ENCODE assay signal across 8 cellular contexts in the genomic region with DNA sequence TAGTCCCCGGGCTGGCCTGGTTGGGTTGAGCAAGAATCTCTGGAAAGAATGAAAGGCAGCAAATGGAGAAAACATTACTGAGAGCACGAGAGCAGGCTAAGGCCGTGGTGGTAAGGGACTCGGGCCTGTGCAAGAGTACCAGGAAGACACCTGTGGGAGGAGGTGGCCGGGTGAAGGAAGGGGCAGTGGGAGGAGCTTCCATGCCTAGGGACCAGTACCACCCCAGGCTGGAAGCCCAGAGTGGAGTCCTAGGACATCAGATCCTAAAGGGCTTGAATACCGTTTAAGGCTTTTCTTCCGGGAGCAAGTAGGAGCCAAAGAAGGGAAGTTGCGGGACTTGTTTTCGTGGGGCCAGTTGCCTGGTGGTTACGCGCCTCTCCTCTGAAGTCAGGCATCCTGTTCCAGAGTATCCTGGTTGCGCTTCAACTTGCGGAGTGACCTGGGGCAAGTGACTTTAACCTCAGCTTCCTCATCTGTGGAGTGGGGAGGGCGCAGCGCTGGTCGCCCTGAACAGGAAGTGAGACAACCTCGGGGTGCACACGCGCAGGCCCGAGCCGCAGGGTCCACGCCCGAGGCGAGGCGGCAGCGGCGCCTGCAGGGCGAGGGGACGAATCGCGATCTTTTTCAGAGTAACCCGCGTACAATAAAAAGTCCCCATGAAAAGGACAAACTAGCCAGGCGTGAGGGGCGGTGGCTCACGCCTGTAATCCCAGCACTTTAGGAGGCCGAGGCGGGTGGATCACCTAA. TPM values are rescaled to one million over a fixed set of nuclear protein-coding genes. Genes with fewer than 3 reads are reported as not detected.
DNase-seq lines count a peak whose midpoint lies in the region; ATAC-seq, FAIRE-seq and TF ChIP-seq lines count a peak whose summit lies in the region.

No MANE protein-coding gene starts in this region.

- TF ChIP-seq POLR2A in endothelial cell of umbilical vein (IDR thresholded peaks at IDR 0.05; ENCODE audit: low read depth, low read length), result no peak

- peaks cover 0 to 8% of the 10 kb centered on the region in 2 experiments for H3K36me3 ChIP-seq in endothelial cell of umbilical vein (ENCODE audit: control insufficient read depth in 2 of 2, extremely low read depth in 1 of 2, insufficient read depth in 2 of 2, low read length in 2 of 2)

- intact Hi-C loops in endothelial cell of umbilical vein (cut with micrococcal nuclease), result loop anchor here (1.0 to 5.0 kb wide), 6 partner anchors 37 to 326 kb away; partner anchors contain the start of gene RTEL1

- H2AFZ ChIP-seq in endothelial cell of umbilical vein (ENCODE audit: low read depth, low read length), result peak overlapping the region; percentile 8

- peak; percentile 67 to 76 for TF ChIP-seq CTCF in endothelial cell of umbilical vein (IDR thresholded peaks at IDR 0.05; ENCODE audit: extremely low read depth in 1 of 2, insufficient read depth in 1 of 2, low read depth in 1 of 2, low read length in 2 of 2)

- H3K4me1 ChIP-seq in endothelial cell of umbilical vein (ENCODE audit: control insufficient read depth, extremely low read depth, insufficient read depth, low read length), result peaks cover 10% of the 10 kb centered on the region
- H3K4me1 ChIP-seq in mononuclear cell (ENCODE audit: insufficient read depth, low read length), result peaks cover 66% of the 10 kb centered on the region

- dilution Hi-C loops in endothelial cell of umbilical vein (cut with MboI; ENCODE audit: extremely low pct_ligation_motif_present, low sequenced_read_pairs), result no loop called here

- H3K27ac ChIP-seq in endothelial cell of umbilical vein (ENCODE audit: insufficient read depth, low read depth, low read length), result peak overlapping the region; percentile 56

- H3K9ac ChIP-seq in endothelial cell of umbilical vein (replicated peaks; ENCODE audit: extremely low read depth, insufficient read depth, low read length), result peak overlapping the region; percentile 65

- H3K27me3 ChIP-seq in endothelial cell of umbilical vein (ENCODE audit: control insufficient read depth in 2 of 2, insufficient read depth in 2 of 2, low read length in 2 of 2), result no peaks in the 10 kb centered on the region
- no peaks in the 10 kb centered on the region for H3K27me3 ChIP-seq in mononuclear cell (ENCODE audit: insufficient read depth, low read length)

- DNase-seq in CD1c-positive myeloid dendritic cell (ENCODE audit: extremely low spot score) (peak; percentile 96), NOMO-1 treated with DMSO at 0.1 percent for 48 hours (lab: John Stamatoyannopoulos, UW; ENCODE audit: unreplicated experiment) (peak; percentile 94), endothelial cell of umbilical vein (ENCODE audit: low read depth, low spot score) (peak; percentile 84)
- peak; percentile 44 for DNase-seq in activated CD8-positive, alpha-beta memory T cell treated with anti-CD3 and anti-CD28 coated beads, Interleukin-2, amount 50 U/mL, for 24 hours (ENCODE audit: extremely low read depth)
- peak; percentile 70 to 72 for DNase-seq in stimulated activated CD8-positive, alpha-beta memory T cell treated with anti-CD3 and anti-CD28 coated beads, Interleukin-2, amount 100 ng/mL, for 48 hours (ENCODE audit: low read depth in 2 of 2)

- no peaks in the 10 kb centered on the region for H4K20me1 ChIP-seq in endothelial cell of umbilical vein (replicated peaks; ENCODE audit: control insufficient read depth, extremely low read depth, insufficient read depth, low read length)

- CTCF ChIA-PET in endothelial cell of umbilical vein (lab: Charles Lee), result interaction anchor here (0.6 to 3.9 kb wide), 18 partner anchors 9 to 326 kb away, joined by 3 to 24 read pairs (median 8); partner anchors contain the start of genes ARFRP1, PRPF6, PTK6 and ZGPAT

- FAIRE-seq in endothelial cell of umbilical vein (lab: Jason Lieb, UNC), result peak; percentile 97

- peaks cover 33% of the 10 kb centered on the region for H3K79me2 ChIP-seq in endothelial cell of umbilical vein (ENCODE audit: control insufficient read depth, insufficient read depth, low read length)

- ATAC-seq in GM19328 (IDR thresholded peaks at IDR 0.05; ENCODE audit: unreplicated experiment), result peak; percentile 56
- ATAC-seq in HG03571 (IDR thresholded peaks at IDR 0.05; ENCODE audit: unreplicated experiment), result peak; percentile 61

- H3K9me3 ChIP-seq in endothelial cell of umbilical vein (replicated peaks; ENCODE audit: control insufficient read depth, insufficient read depth, low read length) (no peaks in the 10 kb centered on the region), mononuclear cell (ENCODE audit: low read depth, low read length) (no peaks in the 10 kb centered on the region)

- peak overlapping the region; percentile 56 for H3K4me2 ChIP-seq in endothelial cell of umbilical vein (ENCODE audit: insufficient read depth, low read length)

- POLR2A ChIA-PET in endothelial cell of umbilical vein (lab: Charles Lee), result interaction anchor here (1.3 kb wide), 1 partner anchor 9 kb away, joined by 11 read pairs; no protein-coding TSS in a partner anchor

- H3K9me1 ChIP-seq in endothelial cell of umbilical vein (replicated peaks; ENCODE audit: control insufficient read depth, extremely low read depth, insufficient read depth, low read length), result no peaks in the 10 kb centered on the region

- no TSS peak for BruUV-seq in endothelial cell of umbilical vein (replicated peaks; lab: Mats Ljungman, UMichigan)

- H3K4me3 ChIP-seq in endothelial cell of umbilical vein (replicated peaks in 1 of 3; ENCODE audit: insufficient read depth in 1 of 3, low read depth in 1 of 3, low read length in 3 of 3), result peak overlapping the region; percentile 36 to 77 (median 68)
- peak overlapping the region; percentile 90 for H3K4me3 ChIP-seq in mononuclear cell (ENCODE audit: low read length)

TF ChIP-seq in endothelial cell of umbilical vein, 7 proteins besides CTCF, POLR2A, EP300 and RAD21:
- TF ChIP-seq JUN (IDR thresholded peaks at IDR 0.05; ENCODE audit: borderline replicate concordance, insufficient read depth, insufficient read length, low read depth) (no peak), MYC (IDR thresholded peaks at IDR 0.05; ENCODE audit: low read depth, low read length) (peak; percentile 65), GATA2 (IDR thresholded peaks at IDR 0.05; ENCODE audit: insufficient read depth, insufficient read length, low read depth, low read length) (no peak), FOS (IDR thresholded peaks at IDR 0.05; ENCODE audit: borderline replicate concordance, insufficient read depth, low read length) (peak; percentile 13), POLR2AphosphoS5 (IDR thresholded peaks at IDR 0.05; ENCODE audit: insufficient read depth, low read depth, low read length) (peak; percentile 43), EZH2 (IDR thresholded peaks at IDR 0.05; ENCODE audit: borderline replicate concordance, low read depth, low read length, severe bottlenecking) (no peak)
- TF ChIP-seq, protein P1, sequence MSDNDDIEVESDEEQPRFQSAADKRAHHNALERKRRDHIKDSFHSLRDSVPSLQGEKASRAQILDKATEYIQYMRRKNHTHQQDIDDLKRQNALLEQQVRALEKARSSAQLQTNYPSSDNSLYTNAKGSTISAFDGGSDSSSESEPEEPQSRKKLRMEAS (IDR thresholded peaks at IDR 0.05; ENCODE audit: insufficient read depth, insufficient read length), result peak; percentile 49

RNA-seq across cellular contexts. Expression of gene TPD52L2, which starts 1.1 kb away (rescaled TPM):
- total RNA-seq in endothelial cell of umbilical vein, result 114 and 123 TPM in 2 replicates
- polyA plus RNA-seq in endothelial cell of umbilical vein, result 142 and 151 TPM in 2 replicates
- polyA plus RNA-seq in endothelial cell of umbilical vein (2011; cell fraction: cytosol; rRNA removed), result 153 and 166 TPM in 2 replicates
- polyA plus RNA-seq in endothelial cell of umbilical vein (2011; cell fraction: nucleus; rRNA removed), result 111 and 114 TPM in 2 replicates
- polyA plus RNA-seq in endothelial cell of umbilical vein (2012), result 140 and 153 TPM in 2 replicates
- polyA minus RNA-seq in endothelial cell of umbilical vein, result 102 and 111 TPM in 2 replicates
- polyA minus RNA-seq in endothelial cell of umbilical vein (2011; cell fraction: cytosol; rRNA and poly(A)+ RNA removed), result 112 TPM
- polyA minus RNA-seq in endothelial cell of umbilical vein (2011; cell fraction: nucleus; rRNA and poly(A)+ RNA removed), result 33.5 and 36.6 TPM in 2 replicates
- total RNA-seq in mononuclear cell, result 54.8 TPM

RNA-seq across cellular contexts. Expression of gene ABHD16B, which starts 2.7 kb away (rescaled TPM):
- not detected in 2 replicates for total RNA-seq in endothelial cell of umbilical vein
- not detected in 2 replicates for polyA plus RNA-seq in endothelial cell of umbilical vein
- polyA plus RNA-seq in endothelial cell of umbilical vein (2011; cell fraction: cytosol; rRNA removed), result not detected in 2 replicates
- not detected in 2 replicates for polyA plus RNA-seq in endothelial cell of umbilical vein (2011; cell fraction: nucleus; rRNA removed)
- polyA plus RNA-seq in endothelial cell of umbilical vein (2012), result not detected in 2 replicates
- polyA minus RNA-seq in endothelial cell of umbilical vein, result not detected in 2 replicates
- not detected for polyA minus RNA-seq in endothelial cell of umbilical vein (2011; cell fraction: cytosol; rRNA and poly(A)+ RNA removed)
- not detected in 2 replicates for polyA minus RNA-seq in endothelial cell of umbilical vein (2011; cell fraction: nucleus; rRNA and poly(A)+ RNA removed)
- not detected for total RNA-seq in mononuclear cell

RNA-seq across cellular contexts. Expression of gene DNAJC5, which starts 31.0 kb away (rescaled TPM):
- total RNA-seq in endothelial cell of umbilical vein, result 58.7 and 60.3 TPM in 2 replicates
- 40.1 and 44.7 TPM in 2 replicates for polyA plus RNA-seq in endothelial cell of umbilical vein
- polyA plus RNA-seq in endothelial cell of umbilical vein (2011; cell fraction: cytosol; rRNA removed), result 33.6 and 38.3 TPM in 2 replicates
- 37.7 and 41.4 TPM in 2 replicates for polyA plus RNA-seq in endothelial cell of umbilical vein (2011; cell fraction: nucleus; rRNA removed)
- polyA plus RNA-seq in endothelial cell of umbilical vein (2012), result 52.7 and 55.3 TPM in 2 replicates
- polyA minus RNA-seq in endothelial cell of umbilical vein, result 66.9 and 75.0 TPM in 2 replicates
- 27.5 TPM for polyA minus RNA-seq in endothelial cell of umbilical vein (2011; cell fraction: cytosol; rRNA and poly(A)+ RNA removed)
- 22.1 and 24.6 TPM in 2 replicates for polyA minus RNA-seq in endothelial cell of umbilical vein (2011; cell fraction: nucleus; rRNA and poly(A)+ RNA removed)
- 26.0 TPM for total RNA-seq in mononuclear cell

RNA-seq across cellular contexts. Expression of gene ZBTB46, which starts 32.9 kb away (rescaled TPM):
- total RNA-seq in endothelial cell of umbilical vein (4.3 and 7.1 TPM in 2 replicates), mononuclear cell (2.1 TPM)
- 1.3 TPM in 2 replicates for polyA plus RNA-seq in endothelial cell of umbilical vein
- 0.76 and 1.3 TPM in 2 replicates for polyA plus RNA-seq in endothelial cell of umbilical vein (2011; cell fraction: cytosol; rRNA removed)
- 2.0 and 2.3 TPM in 2 replicates for polyA plus RNA-seq in endothelial cell of umbilical vein (2011; cell fraction: nucleus; rRNA removed)
- 1.7 and 2.5 TPM in 2 replicates for polyA plus RNA-seq in endothelial cell of umbilical vein (2012)
- polyA minus RNA-seq in endothelial cell of umbilical vein, result 5.8 and 6.6 TPM in 2 replicates
- polyA minus RNA-seq in endothelial cell of umbilical vein (2011; cell fraction: cytosol; rRNA and poly(A)+ RNA removed), result 18.6 TPM
- polyA minus RNA-seq in endothelial cell of umbilical vein (2011; cell fraction: nucleus; rRNA and poly(A)+ RNA removed), result 2.4 and 3.6 TPM in 2 replicates

Comparison
In these comparisons a context has a peak if more than half of its experiments do, and no peak if none do; other contexts are left out.
1. Peak in every context shown above with its lines: DNase-seq, ATAC-seq, H3K4me3 ChIP-seq and H3K27ac ChIP-seq.
2. DNase-seq: peak in every context shown above with its lines; median percentile 96 in CD1c-positive myeloid dendritic cell; 94 in NOMO-1 treated with DMSO at 0.1 percent for 48 hours; 84 in endothelial cell of umbilical vein; 71 in stimulated activated CD8-positive, alpha-beta memory T cell treated with anti-CD3 and anti-CD28 coated beads, Interleukin-2, amount 100 ng/mL, for 48 hours; 44 in activated CD8-positive, alpha-beta memory T cell treated with anti-CD3 and anti-CD28 coated beads, Interleukin-2, amount 50 U/mL, for 24 hours.